In the genomic region with DNA sequence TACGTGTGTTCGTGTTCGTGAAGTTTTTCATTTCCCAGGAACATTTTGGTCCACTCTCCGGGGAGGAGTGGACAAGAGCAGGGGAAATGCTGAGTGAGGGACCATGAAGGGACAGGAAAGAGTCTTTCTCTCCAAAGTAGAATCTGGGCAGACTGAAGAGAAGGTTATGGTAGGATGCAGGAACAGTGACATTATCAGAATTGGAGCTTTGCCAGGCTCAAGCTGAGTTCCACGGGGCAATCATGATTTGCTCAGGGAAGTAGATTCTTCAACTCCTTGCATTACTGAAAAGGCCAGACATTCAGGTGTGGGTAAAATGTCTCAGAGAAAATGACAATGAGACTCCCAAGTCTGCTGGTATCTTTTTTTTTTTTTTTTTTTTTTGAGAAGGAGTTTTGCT, we compare ENCODE assay signal across 1 cellular context.
TF ChIP-seq lines count a peak whose summit lies in the region.

No MANE protein-coding gene starts in this region.

TF ChIP-seq in K562, 482 proteins besides CTCF, POLR2A, EP300 and RAD21:
- TF ChIP-seq NFIC (IDR thresholded peaks at IDR 0.05) = peak; percentile 55
- no peak for TF ChIP-seq CBX5 (IDR thresholded peaks at IDR 0.05; ENCODE audit: borderline replicate concordance, low read depth)
